In genomic region chr1:2591581-2592261, GRCh38 we compare ENCODE assay signal across 27 cellular contexts. TPM values are rescaled to one million over a fixed set of nuclear protein-coding genes. Genes with fewer than 3 reads are reported as not detected.
A peak's percentile ranks its signal among the peaks of the same experiment; 100 is the strongest.
DNase-seq lines count a peak whose midpoint lies in the region; ATAC-seq and TF ChIP-seq lines count a peak whose summit lies in the region.
"Had no signal": no experiment of that assay in that cellular context is flagged by ENCODE, and none has a peak within 500 bp of the region (broad histone marks: within the 10 kb centered on the region; RNA-seq: fewer than 3 reads in every experiment).

No MANE protein-coding gene starts in this region.

- no peak overlapping the region for H2AFZ ChIP-seq in mammary epithelial cell (ENCODE audit: low read depth, low read length)
- H2AFZ ChIP-seq: parathyroid adenoma had no signal

- ATAC-seq in activated naive CD8-positive, alpha-beta T cell treated with anti-CD3 and anti-CD28 coated beads, Interleukin-2, amount 10 ng/mL, durations not matched to agents 7 days and 5 days (ENCODE audit: low read depth): no peak
- no peak for ATAC-seq in sciatic nerve
- no peak for ATAC-seq in GM21515 (IDR thresholded peaks at IDR 0.05; ENCODE audit: unreplicated experiment)
- ATAC-seq: activated CD8-positive, alpha-beta memory T cell treated with anti-CD3 and anti-CD28 coated beads, Interleukin-2, amount 10 ng/mL, durations not matched to agents 7 days and 5 days; gastroesophageal sphincter; lower lobe of right lung had no signal

- in situ Hi-C loops in mammary epithelial cell (cut with MboI; ENCODE audit: low sequenced_read_pairs in 2 of 2): loop anchor here in 1 of 2 donors (25.0 kb wide), 1 partner anchor 846 kb away; no protein-coding TSS in a partner anchor

- H3K27me3 ChIP-seq in breast epithelium: peaks cover 0 to 4% of the 10 kb centered on the region in 2 donors
- H3K27me3 ChIP-seq in mammary epithelial cell (ENCODE audit: insufficient read depth, low read length): no peaks in the 10 kb centered on the region
- H3K27me3 ChIP-seq: adrenal gland, uterus had no signal

- H3K9me3 ChIP-seq in breast epithelium: no peaks in the 10 kb centered on the region
- H3K9me3 ChIP-seq in mammary epithelial cell (replicated peaks; ENCODE audit: insufficient read depth, low read length): no peaks in the 10 kb centered on the region
- H3K9me3 ChIP-seq: adrenal gland; BLaER1 treated with 17β-estradiol and CSF1 and Interleukin-3, amounts not matched to agents 10 nM and 100 nM; gastroesophageal sphincter; lower lobe of right lung; uterus had no signal

- H3K9me3 Mint-ChIP-seq in Calu3 (ENCODE audit: low read depth, unreplicated experiment): no peaks in the 10 kb centered on the region
- H3K9me3 Mint-ChIP-seq in activated naive CD8-positive, alpha-beta T cell treated with anti-CD3 and anti-CD28 coated beads, Interleukin-2, amount 10 ng/mL, durations not matched to agents 7 days and 5 days: no peaks in the 10 kb centered on the region
- H3K9me3 Mint-ChIP-seq: activated CD4-positive, alpha-beta T cell treated with anti-CD3 and anti-CD28 coated beads, Interleukin-2, amount 10 ng/mL, durations not matched to agents 7 days and 5 days; brain; immature natural killer cell had no signal

- peak overlapping the region; percentile 49 for H3K4me3 Mint-ChIP-seq in Calu3 (ENCODE audit: low read depth, unreplicated experiment)
- H3K4me3 Mint-ChIP-seq in activated naive CD8-positive, alpha-beta T cell treated with anti-CD3 and anti-CD28 coated beads, Interleukin-2, amount 10 ng/mL, durations not matched to agents 7 days and 5 days: no peak overlapping the region
- H3K4me3 Mint-ChIP-seq: activated CD8-positive, alpha-beta memory T cell treated with anti-CD3 and anti-CD28 coated beads, Interleukin-2, amount 10 ng/mL, durations not matched to agents 7 days and 5 days; immature natural killer cell had no signal

- no peak overlapping the region for H3K9ac ChIP-seq in mammary epithelial cell (ENCODE audit: insufficient read depth, low read length)
- H3K9ac ChIP-seq: parathyroid adenoma had no signal

- H3K27ac ChIP-seq in breast epithelium (peak overlapping the region; percentile 12 to 45), mammary epithelial cell (ENCODE audit: insufficient read depth, low read depth, low read length) (no peak overlapping the region)
- H3K27ac ChIP-seq: adrenal gland, gastroesophageal sphincter, lower lobe of right lung, parathyroid adenoma, uterus had no signal

- intact Hi-C loops in breast epithelium (cut with DNase I; ENCODE audit: low total_unique reads) (no loop called here), mammary epithelial cell (cut with micrococcal nuclease) (no loop called here), Calu3 (cut with micrococcal nuclease; ENCODE audit: unreplicated experiment) (no loop called here), sciatic nerve (cut with DNase I) (no loop called here)

- peaks cover 0 to 5% of the 10 kb centered on the region in 2 donors for H3K4me1 ChIP-seq in breast epithelium
- peaks cover 14% of the 10 kb centered on the region for H3K4me1 ChIP-seq in mammary epithelial cell (ENCODE audit: insufficient read depth, low read length)
- H3K4me1 ChIP-seq: parathyroid adenoma, uterus had no signal

- TF ChIP-seq POLR2A in breast epithelium (IDR thresholded peaks at IDR 0.05): no peak

- no peaks in the 10 kb centered on the region for H4K20me1 ChIP-seq in mammary epithelial cell (ENCODE audit: insufficient read depth, low read length)

- peaks cover under 1% of the 10 kb centered on the region for H3K27me3 Mint-ChIP-seq in Calu3 (ENCODE audit: unreplicated experiment)
- no peaks in the 10 kb centered on the region for H3K27me3 Mint-ChIP-seq in activated naive CD8-positive, alpha-beta T cell treated with anti-CD3 and anti-CD28 coated beads, Interleukin-2, amount 10 ng/mL, durations not matched to agents 7 days and 5 days
- H3K27me3 Mint-ChIP-seq: activated CD4-positive, alpha-beta T cell treated with anti-CD3 and anti-CD28 coated beads, Interleukin-2, amount 10 ng/mL, durations not matched to agents 7 days and 5 days; activated CD8-positive, alpha-beta memory T cell treated with anti-CD3 and anti-CD28 coated beads, Interleukin-2, amount 10 ng/mL, durations not matched to agents 7 days and 5 days; brain had no signal

- H3K4me2 ChIP-seq in mammary epithelial cell (ENCODE audit: insufficient read depth, low read depth, low read length): no peak overlapping the region

- H3K36me3 ChIP-seq in breast epithelium: no peaks in the 10 kb centered on the region
- H3K36me3 ChIP-seq in mammary epithelial cell (ENCODE audit: insufficient read depth, low read length): no peaks in the 10 kb centered on the region
- H3K36me3 ChIP-seq: adrenal gland, uterus had no signal

- POLR2A ChIA-PET in activated naive CD8-positive, alpha-beta T cell treated with anti-CD3 and anti-CD28 coated beads, Interleukin-2, amount 10 ng/mL, durations not matched to agents 7 days and 5 days (lab: Charles Lee): no interaction called here

- 95% methylated on average over 3 of the region's 12 CpGs for WGBS in mammary epithelial cell (ENCODE audit: low coverage, missing lambda C conversion rate)

- no peaks in the 10 kb centered on the region for H3K79me2 ChIP-seq in mammary epithelial cell (ENCODE audit: insufficient read depth, low read length)
- H3K79me2 ChIP-seq: parathyroid adenoma had no signal

- dilution Hi-C loops in mammary epithelial cell (cut with HindIII; ENCODE audit: low sequenced_read_pairs): loop anchor here (10.0 kb wide), 1 partner anchor 167 kb away; no protein-coding TSS in a partner anchor

- peaks cover 28% of the 10 kb centered on the region for H3K36me3 Mint-ChIP-seq in Calu3 (ENCODE audit: insufficient read depth, unreplicated experiment)
- H3K36me3 Mint-ChIP-seq in activated naive CD8-positive, alpha-beta T cell treated with anti-CD3 and anti-CD28 coated beads, Interleukin-2, amount 10 ng/mL, durations not matched to agents 7 days and 5 days: peaks cover 2% of the 10 kb centered on the region
- H3K36me3 Mint-ChIP-seq: activated CD8-positive, alpha-beta memory T cell treated with anti-CD3 and anti-CD28 coated beads, Interleukin-2, amount 10 ng/mL, durations not matched to agents 7 days and 5 days; immature natural killer cell had no signal

- H3K27ac Mint-ChIP-seq in Calu3 (ENCODE audit: unreplicated experiment): no peak overlapping the region
- peak overlapping the region; percentile 34 for H3K27ac Mint-ChIP-seq in activated naive CD8-positive, alpha-beta T cell treated with anti-CD3 and anti-CD28 coated beads, Interleukin-2, amount 10 ng/mL, durations not matched to agents 7 days and 5 days
- H3K27ac Mint-ChIP-seq: activated CD8-positive, alpha-beta memory T cell treated with anti-CD3 and anti-CD28 coated beads, Interleukin-2, amount 10 ng/mL, durations not matched to agents 7 days and 5 days had no signal

- peak in 1 of 2 donors; percentile 44 for DNase-seq in breast epithelium (ENCODE audit: low spot score in 2 of 2)
- DNase-seq in mammary epithelial cell: no peak
- DNase-seq in Calu3: no peak
- DNase-seq in activated naive CD8-positive, alpha-beta T cell treated with anti-CD3 and anti-CD28 coated beads, Interleukin-2, amount 10 ng/mL, durations not matched to agents 7 days and 5 days: peak; percentile 30
- DNase-seq in sciatic nerve (ENCODE audit: low spot score): peak; percentile 49
- DNase-seq in T-helper 1 cell: no peak
- no peak for DNase-seq in SIG-M5 (lab: John Stamatoyannopoulos, UW)
- DNase-seq: activated CD4-positive, alpha-beta T cell treated with anti-CD3 and anti-CD28 coated beads, Interleukin-2, amount 10 ng/mL, durations not matched to agents 7 days and 5 days; activated CD8-positive, alpha-beta memory T cell treated with anti-CD3 and anti-CD28 coated beads, Interleukin-2, amount 10 ng/mL, durations not matched to agents 7 days and 5 days; hippocampal formation; immature natural killer cell; NCI-H1417 treated with DMSO at 0.1 percent for 48 hours; NCI-H2081 treated with DMSO at 0.1 percent for 48 hours; NCI-H345; NCI-H748 treated with DMSO at 0.1 percent for 48 hours; RPMI8226; stimulated activated CD4-positive, alpha-beta T cell treated with anti-CD3 and anti-CD28 coated beads, Interleukin-15, amount 100 ng/mL, for 24 hours; stimulated activated naive CD4-positive, alpha-beta T cell treated with Interleukin-2 at 50 U/mL for 16 hours had no signal

- H3K4me1 Mint-ChIP-seq in Calu3 (ENCODE audit: low read depth, unreplicated experiment): peaks cover 8% of the 10 kb centered on the region
- peaks cover 5% of the 10 kb centered on the region for H3K4me1 Mint-ChIP-seq in activated naive CD8-positive, alpha-beta T cell treated with anti-CD3 and anti-CD28 coated beads, Interleukin-2, amount 10 ng/mL, durations not matched to agents 7 days and 5 days
- H3K4me1 Mint-ChIP-seq: immature natural killer cell had no signal

- H3K4me3 ChIP-seq in breast epithelium (no peak overlapping the region), mammary epithelial cell (replicated peaks in 1 of 3; ENCODE audit: insufficient read depth in 1 of 3, low read depth in 2 of 3, low read length in 3 of 3) (no peak overlapping the region)
- H3K4me3 ChIP-seq: adrenal gland, gastroesophageal sphincter, uterus had no signal

- BruUV-seq in mammary epithelial cell (replicated peaks; lab: Mats Ljungman, UMichigan) (no TSS peak), Calu3 (replicated peaks; lab: Mats Ljungman, UMichigan) (no TSS peak)

- CTCF ChIA-PET in mammary epithelial cell (lab: Charles Lee; ENCODE audit: low non-redundant PET) (no interaction called here), Calu3 (lab: Charles Lee) (no interaction called here)

- TF ChIP-seq CTCF in breast epithelium (IDR thresholded peaks at IDR 0.05) (no peak), mammary epithelial cell (conservative IDR thresholded peaks at IDR 0.05 in 1 of 2, IDR thresholded peaks at IDR 0.05 in 1 of 2; ENCODE audit: extremely low read depth in 1 of 2, insufficient read depth in 1 of 2, low read depth in 1 of 2, low read length in 2 of 2) (no peak), Calu3 (IDR thresholded peaks at IDR 0.05; ENCODE audit: unreplicated experiment) (no peak)

RNA-seq across cellular contexts. Expression of gene PRXL2B, which starts 5.1 kb away (rescaled TPM):
- total RNA-seq in breast epithelium: 10 to 100 TPM in 2 of 3 donors, 1 to 10 TPM in 1; 4.8 to 15.8 (median 14.4) TPM
- total RNA-seq in mammary epithelial cell: 10 to 100 TPM; 15.7 to 29.1 TPM
- 26.3 TPM for polyA plus RNA-seq in mammary epithelial cell
- 3.5 TPM for polyA minus RNA-seq in mammary epithelial cell
- 31.0 and 51.5 TPM in 2 replicates for total RNA-seq in Calu3 (2022)
- total RNA-seq in activated naive CD8-positive, alpha-beta T cell treated with anti-CD3 and anti-CD28 coated beads, Interleukin-2, amount 10 ng/mL, durations not matched to agents 7 days and 5 days: 10 to 100 TPM; 37.3 to 37.6 TPM
- total RNA-seq in sciatic nerve: 23.9 TPM

RNA-seq across cellular contexts. Expression of gene TNFRSF14, which starts 35.5 kb away (rescaled TPM):
- total RNA-seq in breast epithelium (10 to 100 TPM; 55.8 to 75.8 (median 67.8) TPM), mammary epithelial cell (10 to 100 TPM; 12.9 to 19.0 TPM), Calu3 (2022) (24.4 and 33.4 TPM in 2 replicates), sciatic nerve (73.3 TPM)
- polyA plus RNA-seq in mammary epithelial cell: 19.6 TPM
- polyA minus RNA-seq in mammary epithelial cell: 11.4 TPM
- 100 to 1,000 TPM; 131 to 134 TPM for total RNA-seq in activated naive CD8-positive, alpha-beta T cell treated with anti-CD3 and anti-CD28 coated beads, Interleukin-2, amount 10 ng/mL, durations not matched to agents 7 days and 5 days

RNA-seq across cellular contexts. Expression of gene MMEL1, which starts 41.1 kb away (rescaled TPM):
- total RNA-seq in breast epithelium (10 to 100 TPM in 1 of 3 donors, 1 to 10 TPM in 1, not detected in 1; 9.2 to 12.7 TPM), mammary epithelial cell (not detected), Calu3 (2022) (5.6 and 10.9 TPM in 2 replicates), sciatic nerve (1.7 TPM)
- polyA plus RNA-seq in mammary epithelial cell: not detected
- not detected for polyA minus RNA-seq in mammary epithelial cell
- 1 to 10 TPM; 3.0 to 4.1 TPM for total RNA-seq in activated naive CD8-positive, alpha-beta T cell treated with anti-CD3 and anti-CD28 coated beads, Interleukin-2, amount 10 ng/mL, durations not matched to agents 7 days and 5 days
- total RNA-seq: Daoy had no signal

Comparison
In these comparisons a context has a peak if more than half of its experiments do, and no peak if none do; other contexts are left out.
1. DNase-seq: peak in activated naive CD8-positive, alpha-beta T cell treated with anti-CD3 and anti-CD28 coated beads, Interleukin-2, amount 10 ng/mL, durations not matched to agents 7 days and 5 days (single experiment) and sciatic nerve (single experiment); none in mammary epithelial cell (single experiment), Calu3 (single experiment), T-helper 1 cell (0 of 5) and SIG-M5 (single experiment).